32 cellular contexts compared by ENCODE assay signal in the genomic region with DNA sequence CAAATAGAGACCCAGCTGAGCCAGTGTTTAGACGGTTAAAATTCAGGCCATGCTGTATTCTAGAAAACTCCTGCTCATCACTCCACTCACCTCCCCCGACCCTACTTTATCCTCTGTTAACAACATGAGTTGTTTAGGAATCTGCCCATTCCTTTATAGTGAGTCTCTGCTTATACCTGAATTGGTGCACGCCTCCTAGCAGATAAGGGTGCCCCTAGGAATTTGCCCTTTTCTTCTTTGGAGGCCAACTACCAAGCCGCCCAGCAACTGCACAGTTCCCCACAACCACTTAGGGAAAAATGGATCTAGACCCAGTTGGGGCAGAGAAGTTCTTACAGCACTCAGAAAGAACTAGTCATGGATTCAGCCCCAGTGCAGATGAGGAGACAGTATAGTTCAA.
"Had no signal": no experiment of that assay in that cellular context is flagged by ENCODE, and none has a peak within 500 bp of the region (broad histone marks: within the 10 kb centered on the region; RNA-seq: fewer than 3 reads in every experiment).

No MANE protein-coding gene starts in this region.

- H3K27ac ChIP-seq: adrenal gland, ascending aorta, body of pancreas, brain microvascular endothelial cell, breast epithelium, cardiac muscle cell had no signal

- H3K9me3 ChIP-seq: adrenal gland, ascending aorta, body of pancreas, breast epithelium had no signal

- H3K4me1 ChIP-seq: adrenal gland, ascending aorta, body of pancreas, breast epithelium had no signal

- H3K27me3 ChIP-seq: adrenal gland, ascending aorta, body of pancreas, brain microvascular endothelial cell, breast epithelium, cardiac muscle cell had no signal

- DNase-seq: activated effector memory CD4-positive, alpha-beta T cell treated with anti-CD3 and anti-CD28 coated beads, Interleukin-2, amount 50 U/mL, for 16 hours; activated effector memory CD4-positive, alpha-beta T cell treated with Interleukin-2 at 50 U/mL for 16 hours; activated gamma-delta T cell; activated gamma-delta T cell treated with Interleukin-2 at 50 U/mL for 16 hours; activated naive CD4-positive, alpha-beta T cell; activated naive CD4-positive, alpha-beta T cell treated with anti-CD3 and anti-CD28 coated beads for 36 hours; activated naive CD4-positive, alpha-beta T cell treated with anti-CD3 and anti-CD28 coated beads, Interleukin-2, amount 10 ng/mL, durations not matched to agents 7 days and 5 days; activated naive CD4-positive, alpha-beta T cell treated with anti-CD3 and anti-CD28 coated beads, Interleukin-2, amount 50 U/mL, for 16 hours; activated naive CD4-positive, alpha-beta T cell treated with Interleukin-2 at 50 U/mL for 16 hours; activated naive CD8-positive, alpha-beta T cell treated with anti-CD3 and anti-CD28 coated beads for 36 hours; activated naive CD8-positive, alpha-beta T cell treated with anti-CD3 and anti-CD28 coated beads, Interleukin-2, amount 10 ng/mL, durations not matched to agents 7 days and 5 days; activated naive CD8-positive, alpha-beta T cell treated with anti-CD3 and anti-CD28 coated beads, Interleukin-2, amount 50 U/mL, for 24 hours; activated T-cell treated with anti-CD3 and anti-CD28 coated beads, Interleukin-2, amount 50 U/mL, for 1 hour; activated T-cell treated with anti-CD3 and anti-CD28 coated beads, Interleukin-2, amount 50 U/mL, for 24 hours; activated T-cell treated with anti-CD3 and anti-CD28 coated beads, Interleukin-2, amount 50 U/mL, for 4 hours; activated T-cell treated with anti-CD3 and anti-CD28 coated beads, Interleukin-2, amount 50 U/mL, for 48 hours; activated T-cell treated with anti-CD3 and anti-CD28 coated beads, Interleukin-2, amount 50 U/mL, for 72 hours; adrenal gland; amniotic stem cell; amygdala; anterior cingulate cortex; aorta; body of pancreas; brain microvascular endothelial cell; caudate nucleus; central memory CD4-positive, alpha-beta T cell; cerebellar nuclear complex had no signal

- H3K36me3 ChIP-seq: adrenal gland, brain microvascular endothelial cell, breast epithelium, cardiac muscle cell had no signal

- H3K4me3 ChIP-seq: adrenal gland, ascending aorta, body of pancreas, breast epithelium, cardiac muscle cell had no signal

- ATAC-seq: activated naive CD4-positive, alpha-beta T cell treated with anti-CD3 and anti-CD28 coated beads, Interleukin-2, amount 50 U/mL, for 72 hours; activated naive CD8-positive, alpha-beta T cell treated with anti-CD3 and anti-CD28 coated beads, Interleukin-2, amount 50 U/mL, for 24 hours; activated T-cell treated with anti-CD3 and anti-CD28 coated beads, Interleukin-2, amount 50 U/mL, for 4 hours; activated T-cell treated with anti-CD3 and anti-CD28 coated beads, Interleukin-2, amount 50 U/mL, for 72 hours; activated T-helper 17 cell treated with anti-CD3 and anti-CD28 coated beads, Interleukin-2, amount 50 U/mL, for 72 hours; body of pancreas had no signal
